In the genomic region with DNA sequence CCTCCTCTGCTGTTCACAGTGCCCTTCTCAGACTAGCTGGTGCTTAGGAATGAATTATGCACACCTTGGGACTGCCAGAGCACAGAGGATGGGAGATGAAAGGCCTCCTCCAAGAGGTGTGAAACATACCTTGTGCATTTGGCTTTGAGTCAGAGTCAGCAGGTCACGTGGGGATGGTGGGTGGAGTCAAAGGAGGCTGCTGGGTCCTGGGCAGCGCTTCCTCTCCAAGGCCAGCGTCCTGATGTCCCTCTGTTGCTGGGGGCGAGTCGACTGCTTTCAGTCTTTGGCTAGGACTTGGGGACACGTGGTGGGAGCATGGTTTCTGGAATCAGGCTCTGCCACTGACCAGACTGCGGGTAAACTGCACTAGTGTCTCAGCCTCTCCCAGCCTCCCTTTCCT, we compare ENCODE assay signal across 19 cellular contexts.
DNase-seq lines count a peak whose midpoint lies in the region; ATAC-seq lines count a peak whose summit lies in the region.
"Had no signal": no experiment of that assay in that cellular context is flagged by ENCODE, and none has a peak within 500 bp of the region (broad histone marks: within the 10 kb centered on the region; RNA-seq: fewer than 3 reads in every experiment).

No MANE protein-coding gene starts in this region.

- ATAC-seq in HG02678 (IDR thresholded peaks at IDR 0.05; ENCODE audit: unreplicated experiment): no peak
- ATAC-seq: activated T-cell treated with anti-CD3 and anti-CD28 coated beads, Interleukin-2, amount 50 U/mL, for 72 hours; heart right ventricle had no signal

- DNase-seq in stimulated activated CD4-positive, alpha-beta T cell treated with anti-CD3 and anti-CD28 coated beads, Interleukin-15, amount 100 ng/mL, for 24 hours: peak; percentile 24
- no peak for DNase-seq in stimulated activated CD4-positive, alpha-beta T cell treated with anti-CD3 and anti-CD28 coated beads, Interleukin-12 subunit alpha, Interleukin-12 subunit beta, amount 100 ng/mL, for 4 hours
- DNase-seq in RPMI8226 (peak; percentile 37), iPS-NIHi7 (ENCODE audit: extremely low spot score) (peak; percentile 55), GDM1 (lab: John Stamatoyannopoulos, UW) (no peak)
- DNase-seq in activated CD4-positive, CD25-positive, alpha-beta regulatory T cell treated with anti-CD3 and anti-CD28 coated beads, Interleukin-2, amount 50 U/mL, for 72 hours: no peak
- DNase-seq: activated CD4-positive, CD25-positive, alpha-beta regulatory T cell; CD4-positive, CD25-positive, alpha-beta regulatory T cell; DMS 273 treated with DMSO at 0.1 percent for 48 hours; dorsolateral prefrontal cortex; heart right ventricle; immature natural killer cell; IMR-90; NCI-H1436 treated with DMSO at 0.1 percent for 48 hours; NCI-H2171; NCI-H526; sigmoid colon had no signal

Comparison
In these comparisons a context has a peak if more than half of its experiments do, and no peak if none do; other contexts are left out.
1. DNase-seq: peak in stimulated activated CD4-positive, alpha-beta T cell treated with anti-CD3 and anti-CD28 coated beads, Interleukin-15, amount 100 ng/mL, for 24 hours (single experiment), RPMI8226 (single experiment) and iPS-NIHi7 (single experiment); none in stimulated activated CD4-positive, alpha-beta T cell treated with anti-CD3 and anti-CD28 coated beads, Interleukin-12 subunit alpha, Interleukin-12 subunit beta, amount 100 ng/mL, for 4 hours (single experiment), activated CD4-positive, CD25-positive, alpha-beta regulatory T cell treated with anti-CD3 and anti-CD28 coated beads, Interleukin-2, amount 50 U/mL, for 72 hours (single experiment) and GDM1 (single experiment).